In the genomic region with DNA sequence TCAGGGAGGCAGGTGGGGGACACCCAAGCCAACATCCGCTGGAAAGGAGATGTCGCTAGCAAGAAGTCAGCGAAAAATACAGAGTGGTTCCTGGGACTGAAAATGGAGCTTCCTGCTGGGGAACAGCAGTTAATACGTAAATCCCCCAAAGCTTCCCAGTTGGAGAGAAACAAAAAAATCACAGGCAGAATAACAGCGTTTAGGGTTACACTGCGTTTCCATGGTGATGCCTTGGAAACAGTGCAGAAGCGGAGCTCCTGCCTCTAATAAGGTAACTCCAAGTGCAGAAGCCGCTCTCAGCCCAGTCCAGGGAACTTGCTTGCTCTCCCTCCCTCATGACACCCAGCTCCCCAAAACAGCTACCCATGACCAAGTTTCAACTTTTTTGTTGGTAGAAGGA, we compare ENCODE assay signal across 24 cellular contexts.
DNase-seq lines count a peak whose midpoint lies in the region; ATAC-seq and TF ChIP-seq lines count a peak whose summit lies in the region.
"Had no signal": no experiment of that assay in that cellular context is flagged by ENCODE, and none has a peak within 500 bp of the region (broad histone marks: within the 10 kb centered on the region; RNA-seq: fewer than 3 reads in every experiment).

No MANE protein-coding gene starts in this region.

- H3K36me3 ChIP-seq in psoas muscle (ENCODE audit: insufficient read depth in 1 of 2, low read depth in 1 of 2), result peaks cover 6 to 81% of the 10 kb centered on the region in 2 donors

- H3K27me3 ChIP-seq in psoas muscle (ENCODE audit: insufficient read depth in 3 of 3, low read length in 2 of 3), result no peaks in the 10 kb centered on the region

- H3K27me3 Mint-ChIP-seq in IgD-negative memory B cell (no peaks in the 10 kb centered on the region), glutamatergic neuron (ENCODE audit: unreplicated experiment) (peaks cover 23% of the 10 kb centered on the region)
- no peaks in the 10 kb centered on the region for H3K27me3 Mint-ChIP-seq in activated T-helper 17 cell treated with anti-CD3 and anti-CD28 coated beads, Interleukin-2, amount 50 U/mL, for 72 hours
- H3K27me3 Mint-ChIP-seq: activated CD8-positive, alpha-beta memory T cell treated with anti-CD3 and anti-CD28 coated beads, Interleukin-2, amount 10 ng/mL, durations not matched to agents 7 days and 5 days; activated naive CD8-positive, alpha-beta T cell treated with anti-CD3 and anti-CD28 coated beads, Interleukin-2, amount 50 U/mL, for 24 hours; CD8-positive, alpha-beta memory T cell; dendritic cell treated with granulocyte-macrophage colony-stimulating factor and Interleukin-4, amounts not matched to agents 40 ng/mL and 50 ng/mL, for 4 days; natural killer cell treated with Interleukin-12 subunit alpha and Interleukin-12 subunit beta and Interleukin-15 and Interleukin-18, amount 100 ng/mL, for 72 hours; progenitor cell of endocrine pancreas; T-helper 17 cell had no signal

- DNase-seq in glutamatergic neuron (no peak), psoas muscle (peak; percentile 4 to 15)
- DNase-seq in activated T-cell treated with anti-CD3 and anti-CD28 coated beads, Interleukin-2, amount 50 U/mL, for 48 hours, result no peak
- DNase-seq: activated CD4-positive, alpha-beta T cell treated with anti-CD3 and anti-CD28 coated beads for 48 hours; activated CD8-positive, alpha-beta memory T cell treated with anti-CD3 and anti-CD28 coated beads, Interleukin-2, amount 10 ng/mL, durations not matched to agents 7 days and 5 days; activated naive CD8-positive, alpha-beta T cell treated with anti-CD3 and anti-CD28 coated beads, Interleukin-2, amount 50 U/mL, for 24 hours; CD8-positive, alpha-beta memory T cell; GDM1; H7; NCI-H2029; NCI-H524; stimulated activated naive CD8-positive, alpha-beta T cell treated with anti-CD3 and anti-CD28 coated beads, Interleukin-15, Interleukin-2, amounts not matched to agents 100 U/mL and 50 U/mL, for 24 hours; T-helper 17 cell had no signal

- H3K9me3 Mint-ChIP-seq in IgD-negative memory B cell (no peaks in the 10 kb centered on the region), glutamatergic neuron (ENCODE audit: unreplicated experiment) (peaks cover 22% of the 10 kb centered on the region)
- H3K9me3 Mint-ChIP-seq in activated T-helper 17 cell treated with anti-CD3 and anti-CD28 coated beads, Interleukin-2, amount 50 U/mL, for 72 hours, result no peaks in the 10 kb centered on the region
- H3K9me3 Mint-ChIP-seq: activated naive CD8-positive, alpha-beta T cell treated with anti-CD3 and anti-CD28 coated beads, Interleukin-2, amount 50 U/mL, for 24 hours; CD8-positive, alpha-beta memory T cell; dendritic cell treated with granulocyte-macrophage colony-stimulating factor and Interleukin-4, amounts not matched to agents 40 ng/mL and 50 ng/mL, for 4 days; mesothelial cell of epicardium; natural killer cell treated with Interleukin-12 subunit alpha and Interleukin-12 subunit beta and Interleukin-15 and Interleukin-18, amount 100 ng/mL, for 72 hours had no signal

- H3K36me3 Mint-ChIP-seq in IgD-negative memory B cell (no peaks in the 10 kb centered on the region), glutamatergic neuron (ENCODE audit: unreplicated experiment) (peaks cover 5% of the 10 kb centered on the region)
- H3K36me3 Mint-ChIP-seq in activated T-helper 17 cell treated with anti-CD3 and anti-CD28 coated beads, Interleukin-2, amount 50 U/mL, for 72 hours (ENCODE audit: low read depth), result peaks cover 52% of the 10 kb centered on the region
- H3K36me3 Mint-ChIP-seq: activated CD8-positive, alpha-beta memory T cell treated with anti-CD3 and anti-CD28 coated beads, Interleukin-2, amount 10 ng/mL, durations not matched to agents 7 days and 5 days; natural killer cell treated with Interleukin-12 subunit alpha and Interleukin-12 subunit beta and Interleukin-15 and Interleukin-18, amount 100 ng/mL, for 72 hours had no signal

- intact Hi-C loops in psoas muscle (cut with DNase I), result no loop called here

- no peak overlapping the region for H3K4me3 ChIP-seq in psoas muscle
- H3K4me3 ChIP-seq: SK-N-MC, skin epidermis had no signal

- H3K27ac ChIP-seq in psoas muscle, result no peak overlapping the region
- H3K27ac ChIP-seq: KMS-11, SK-N-MC, skin epidermis had no signal

- no peaks in the 10 kb centered on the region for H3K4me1 Mint-ChIP-seq in IgD-negative memory B cell
- H3K4me1 Mint-ChIP-seq in activated T-helper 17 cell treated with anti-CD3 and anti-CD28 coated beads, Interleukin-2, amount 50 U/mL, for 72 hours, result peaks cover 10% of the 10 kb centered on the region
- peaks cover 49% of the 10 kb centered on the region for H3K4me1 Mint-ChIP-seq in glutamatergic neuron (ENCODE audit: low read depth, unreplicated experiment)
- H3K4me1 Mint-ChIP-seq: activated CD8-positive, alpha-beta memory T cell treated with anti-CD3 and anti-CD28 coated beads, Interleukin-2, amount 10 ng/mL, durations not matched to agents 7 days and 5 days; mesothelial cell of epicardium had no signal

- ATAC-seq in activated T-helper 17 cell treated with anti-CD3 and anti-CD28 coated beads, Interleukin-2, amount 50 U/mL, for 72 hours (replicated peaks), result no peak
- ATAC-seq in psoas muscle (no peak), GM19397 (IDR thresholded peaks at IDR 0.05; ENCODE audit: unreplicated experiment) (no peak), HG03565 (IDR thresholded peaks at IDR 0.05; ENCODE audit: unreplicated experiment) (no peak)
- ATAC-seq: activated CD8-positive, alpha-beta memory T cell treated with anti-CD3 and anti-CD28 coated beads, Interleukin-2, amount 10 ng/mL, durations not matched to agents 7 days and 5 days; activated naive CD8-positive, alpha-beta T cell treated with anti-CD3 and anti-CD28 coated beads, Interleukin-2, amount 50 U/mL, for 24 hours; natural killer cell treated with Interleukin-12 subunit alpha and Interleukin-12 subunit beta and Interleukin-15 and Interleukin-18, amount 100 ng/mL, for 72 hours; stimulated activated naive CD8-positive, alpha-beta T cell treated with anti-CD3 and anti-CD28 coated beads, Interleukin-15, Interleukin-2, amounts not matched to agents 100 U/mL and 50 U/mL, for 24 hours; T-helper 17 cell had no signal

- 72 to 81% (median 81%) methylated on average over 8 of the region's 8 CpGs for WGBS in psoas muscle, 3 donors

- H3K4me3 Mint-ChIP-seq in IgD-negative memory B cell (no peak overlapping the region), glutamatergic neuron (ENCODE audit: unreplicated experiment) (no peak overlapping the region)
- H3K4me3 Mint-ChIP-seq in activated T-helper 17 cell treated with anti-CD3 and anti-CD28 coated beads, Interleukin-2, amount 50 U/mL, for 72 hours, result no peak overlapping the region
- H3K4me3 Mint-ChIP-seq: activated CD8-positive, alpha-beta memory T cell treated with anti-CD3 and anti-CD28 coated beads, Interleukin-2, amount 10 ng/mL, durations not matched to agents 7 days and 5 days; activated naive CD8-positive, alpha-beta T cell treated with anti-CD3 and anti-CD28 coated beads, Interleukin-2, amount 50 U/mL, for 24 hours; CD8-positive, alpha-beta memory T cell; dendritic cell treated with granulocyte-macrophage colony-stimulating factor and Interleukin-4, amounts not matched to agents 40 ng/mL and 50 ng/mL, for 4 days; mesothelial cell of epicardium; natural killer cell treated with Interleukin-12 subunit alpha and Interleukin-12 subunit beta and Interleukin-15 and Interleukin-18, amount 100 ng/mL, for 72 hours; T-helper 17 cell had no signal

- H3K4me1 ChIP-seq in psoas muscle, result peaks cover 35% of the 10 kb centered on the region

- H3K27ac Mint-ChIP-seq in IgD-negative memory B cell (peak overlapping the region in 2 of 3 donors; percentile 13 to 16), glutamatergic neuron (ENCODE audit: unreplicated experiment) (peak overlapping the region; percentile 33)
- peak overlapping the region; percentile 54 for H3K27ac Mint-ChIP-seq in activated T-helper 17 cell treated with anti-CD3 and anti-CD28 coated beads, Interleukin-2, amount 50 U/mL, for 72 hours
- H3K27ac Mint-ChIP-seq: activated CD8-positive, alpha-beta memory T cell treated with anti-CD3 and anti-CD28 coated beads, Interleukin-2, amount 10 ng/mL, durations not matched to agents 7 days and 5 days; activated naive CD8-positive, alpha-beta T cell treated with anti-CD3 and anti-CD28 coated beads, Interleukin-2, amount 50 U/mL, for 24 hours; dendritic cell treated with granulocyte-macrophage colony-stimulating factor and Interleukin-4, amounts not matched to agents 40 ng/mL and 50 ng/mL, for 4 days; mesothelial cell of epicardium; natural killer cell treated with Interleukin-12 subunit alpha and Interleukin-12 subunit beta and Interleukin-15 and Interleukin-18, amount 100 ng/mL, for 72 hours; progenitor cell of endocrine pancreas; T-helper 17 cell had no signal

- no peaks in the 10 kb centered on the region for H3K9me3 ChIP-seq in psoas muscle

- no peak for TF ChIP-seq CTCF in glutamatergic neuron (IDR thresholded peaks at IDR 0.05; ENCODE audit: partially characterized antibody, unreplicated experiment)
- TF ChIP-seq CTCF in psoas muscle (IDR thresholded peaks at IDR 0.05), result no peak

Comparison
In these comparisons a context has a peak if more than half of its experiments do, and no peak if none do; other contexts are left out.
1. DNase-seq: peak in psoas muscle (2 of 2); none in glutamatergic neuron (single experiment) and activated T-cell treated with anti-CD3 and anti-CD28 coated beads, Interleukin-2, amount 50 U/mL, for 48 hours (0 of 2).
2. Peak in every context shown above with its lines, with median percentiles within 50 percentile points of each other: H3K27ac Mint-ChIP-seq.